25 cellular contexts compared by ENCODE assay signal in the genomic region with DNA sequence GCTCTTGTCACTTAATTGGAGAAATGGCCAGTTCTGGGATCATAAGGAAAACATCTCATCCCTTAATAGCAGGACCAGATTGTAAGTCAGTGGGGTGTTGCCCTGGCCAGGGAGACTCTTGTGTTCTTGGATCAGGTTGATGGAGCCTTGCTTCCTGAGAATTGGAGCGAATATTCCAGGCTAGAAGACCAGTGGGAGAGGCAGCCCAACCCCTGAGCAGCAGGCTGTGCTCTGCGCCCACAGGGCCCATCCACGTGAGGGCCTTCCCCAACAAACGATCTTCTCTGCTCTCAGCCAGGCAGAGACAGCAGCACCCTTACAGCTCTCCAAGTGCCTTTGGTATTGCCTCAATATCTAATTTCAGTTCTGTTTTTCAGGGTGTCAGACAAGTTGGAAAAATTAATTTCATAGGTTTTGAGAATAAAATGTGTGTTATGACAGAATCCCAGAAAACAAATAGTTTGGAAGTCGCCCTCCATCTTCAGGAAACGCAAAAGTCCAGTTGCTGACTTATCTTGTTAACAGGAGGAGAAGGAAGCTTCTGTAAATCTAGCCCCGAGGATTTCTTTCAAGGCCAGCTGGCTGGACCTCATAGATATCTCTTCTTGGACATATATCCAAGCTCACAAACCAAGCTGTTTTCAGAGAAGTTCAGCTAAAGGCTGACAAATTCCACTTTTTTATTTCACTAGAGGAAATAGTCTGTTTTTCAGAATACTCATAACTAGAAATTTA.
DNase-seq lines count a peak whose midpoint lies in the region; ATAC-seq and TF ChIP-seq lines count a peak whose summit lies in the region.
"Had no signal": no experiment of that assay in that cellular context is flagged by ENCODE, and none has a peak within 500 bp of the region (broad histone marks: within the 10 kb centered on the region; RNA-seq: fewer than 3 reads in every experiment).

No MANE protein-coding gene starts in this region.

- H3K4me3 Mint-ChIP-seq in activated CD8-positive, alpha-beta T cell treated with anti-CD3 and anti-CD28 coated beads, Interleukin-2, amount 10 ng/mL, durations not matched to agents 7 days and 5 days, result no peak overlapping the region
- H3K4me3 Mint-ChIP-seq in activated CD8-positive, alpha-beta T cell treated with anti-CD3 and anti-CD28 coated beads for 36 hours, result no peak overlapping the region
- no peak overlapping the region for H3K4me3 Mint-ChIP-seq in type B pancreatic cell
- H3K4me3 Mint-ChIP-seq: activated CD4-positive, alpha-beta T cell treated with anti-CD3 and anti-CD28 coated beads, Interleukin-2, amount 10 ng/mL, durations not matched to agents 24 days and 14 days; activated naive CD4-positive, alpha-beta T cell treated with anti-CD3 and anti-CD28 coated beads for 36 hours; GM23338 had no signal

- H3K9me3 ChIP-seq in prostate gland, result no peaks in the 10 kb centered on the region
- H3K9me3 ChIP-seq: BE2C, neutrophil, Peyer's patch had no signal

- peak; percentile 5 for DNase-seq in activated CD8-positive, alpha-beta T cell treated with anti-CD3 and anti-CD28 coated beads, Interleukin-2, amount 10 ng/mL, durations not matched to agents 7 days and 5 days
- no peak for DNase-seq in activated CD8-positive, alpha-beta T cell treated with anti-CD3 and anti-CD28 coated beads for 36 hours
- DNase-seq in left ventricle myocardium superior (peak; percentile 63), prostate gland (ENCODE audit: low spot score) (no peak), type B pancreatic cell (ENCODE audit: extremely low spot score, unreplicated experiment) (no peak)
- no peak for DNase-seq in activated CD8-positive, alpha-beta memory T cell treated with anti-CD3 and anti-CD28 coated beads, Interleukin-2, amount 50 U/mL, for 4 hours
- DNase-seq: 8988T; activated CD4-positive, alpha-beta T cell treated with anti-CD3 and anti-CD28 coated beads, Interleukin-2, amount 10 ng/mL, durations not matched to agents 24 days and 14 days; activated naive CD4-positive, alpha-beta T cell treated with anti-CD3 and anti-CD28 coated beads for 36 hours; activated T-cell treated with anti-CD3 and anti-CD28 coated beads for 4 hours; BE2C; Calu3; dorsolateral prefrontal cortex; hippocampal formation; NCI-H1105; NCI-H774; Peyer's patch; substantia nigra had no signal

- WGBS in prostate gland, result 63% methylated on average over 7 of the region's 7 CpGs

- H3K36me3 ChIP-seq in prostate gland, result no peaks in the 10 kb centered on the region
- H3K36me3 ChIP-seq: BE2C, neutrophil, Peyer's patch had no signal

- H3K4me3 ChIP-seq in prostate gland, result no peak overlapping the region
- H3K4me3 ChIP-seq: dorsolateral prefrontal cortex, GM12878, GM23338, K562, Peyer's patch had no signal

- H3K36me3 Mint-ChIP-seq in activated CD8-positive, alpha-beta T cell treated with anti-CD3 and anti-CD28 coated beads, Interleukin-2, amount 10 ng/mL, durations not matched to agents 7 days and 5 days (ENCODE audit: low read depth), result no peaks in the 10 kb centered on the region
- no peaks in the 10 kb centered on the region for H3K36me3 Mint-ChIP-seq in activated CD8-positive, alpha-beta T cell treated with anti-CD3 and anti-CD28 coated beads for 36 hours (ENCODE audit: low read depth)
- no peaks in the 10 kb centered on the region for H3K36me3 Mint-ChIP-seq in type B pancreatic cell

- no peaks in the 10 kb centered on the region for H3K27me3 ChIP-seq in prostate gland (replicated peaks; ENCODE audit: insufficient read depth)
- H3K27me3 ChIP-seq: BE2C, Peyer's patch had no signal

- intact Hi-C loops in activated CD8-positive, alpha-beta T cell treated with anti-CD3 and anti-CD28 coated beads for 36 hours (cut with micrococcal nuclease), result no loop called here
- intact Hi-C loops in left ventricle myocardium superior (cut with micrococcal nuclease), result no loop called here
- intact Hi-C loops in prostate gland (cut with DNase I), result loop anchor here (10.0 kb wide), 1 partner anchor 104 kb away; no protein-coding TSS in a partner anchor

- H3K4me1 Mint-ChIP-seq in activated CD8-positive, alpha-beta T cell treated with anti-CD3 and anti-CD28 coated beads, Interleukin-2, amount 10 ng/mL, durations not matched to agents 7 days and 5 days (ENCODE audit: low read depth), result no peaks in the 10 kb centered on the region
- H3K4me1 Mint-ChIP-seq in activated CD8-positive, alpha-beta T cell treated with anti-CD3 and anti-CD28 coated beads for 36 hours (ENCODE audit: low read depth), result no peaks in the 10 kb centered on the region
- H3K4me1 Mint-ChIP-seq in type B pancreatic cell (ENCODE audit: unreplicated experiment), result peaks cover 21% of the 10 kb centered on the region
- H3K4me1 Mint-ChIP-seq: activated CD4-positive, alpha-beta T cell treated with anti-CD3 and anti-CD28 coated beads, Interleukin-2, amount 10 ng/mL, durations not matched to agents 24 days and 14 days; GM23338 had no signal

- H3K27ac ChIP-seq in prostate gland, result peak overlapping the region; percentile 28 to 39
- H3K27ac ChIP-seq: dorsolateral prefrontal cortex, neutrophil had no signal

- H3K27ac Mint-ChIP-seq in activated CD8-positive, alpha-beta T cell treated with anti-CD3 and anti-CD28 coated beads, Interleukin-2, amount 10 ng/mL, durations not matched to agents 7 days and 5 days, result no peak overlapping the region
- no peak overlapping the region for H3K27ac Mint-ChIP-seq in activated CD8-positive, alpha-beta T cell treated with anti-CD3 and anti-CD28 coated beads for 36 hours
- no peak overlapping the region for H3K27ac Mint-ChIP-seq in type B pancreatic cell
- H3K27ac Mint-ChIP-seq: activated CD4-positive, alpha-beta T cell treated with anti-CD3 and anti-CD28 coated beads, Interleukin-2, amount 10 ng/mL, durations not matched to agents 24 days and 14 days; activated naive CD4-positive, alpha-beta T cell treated with anti-CD3 and anti-CD28 coated beads for 36 hours; GM23338 had no signal

- H3K9me3 Mint-ChIP-seq in activated CD8-positive, alpha-beta T cell treated with anti-CD3 and anti-CD28 coated beads, Interleukin-2, amount 10 ng/mL, durations not matched to agents 7 days and 5 days (ENCODE audit: insufficient read depth), result no peaks in the 10 kb centered on the region
- no peaks in the 10 kb centered on the region for H3K9me3 Mint-ChIP-seq in activated CD8-positive, alpha-beta T cell treated with anti-CD3 and anti-CD28 coated beads for 36 hours
- H3K9me3 Mint-ChIP-seq in type B pancreatic cell, result no peaks in the 10 kb centered on the region
- H3K9me3 Mint-ChIP-seq: activated CD4-positive, alpha-beta T cell treated with anti-CD3 and anti-CD28 coated beads, Interleukin-2, amount 10 ng/mL, durations not matched to agents 24 days and 14 days; activated naive CD4-positive, alpha-beta T cell treated with anti-CD3 and anti-CD28 coated beads for 36 hours had no signal

- CTCF ChIA-PET in activated CD8-positive, alpha-beta T cell treated with anti-CD3 and anti-CD28 coated beads, Interleukin-2, amount 10 ng/mL, durations not matched to agents 7 days and 5 days (lab: Charles Lee), result interaction anchor here (1.3 kb wide), 1 partner anchor 69 kb away, joined by 3 read pairs; no protein-coding TSS in a partner anchor
- CTCF ChIA-PET in activated CD8-positive, alpha-beta T cell treated with anti-CD3 and anti-CD28 coated beads for 36 hours (lab: Charles Lee), result no interaction called here

- ATAC-seq in activated CD8-positive, alpha-beta T cell treated with anti-CD3 and anti-CD28 coated beads, Interleukin-2, amount 10 ng/mL, durations not matched to agents 7 days and 5 days, result no peak
- ATAC-seq in activated CD8-positive, alpha-beta T cell treated with anti-CD3 and anti-CD28 coated beads for 36 hours, result no peak
- ATAC-seq in left ventricle myocardium superior (peak; percentile 83), GM18505 (IDR thresholded peaks at IDR 0.05; ENCODE audit: unreplicated experiment) (no peak), SK-N-SH treated with all-trans-retinoic acid at 6 μM for 48 hours (no peak)
- ATAC-seq: esophagus mucosa, GM12878, K562 had no signal

- TF ChIP-seq POLR2A in prostate gland (IDR thresholded peaks at IDR 0.05) (no peak), GM18505 (IDR thresholded peaks at IDR 0.05; ENCODE audit: borderline replicate concordance, extremely low read depth, insufficient read depth, insufficient read length) (no peak)

- POLR2A ChIA-PET in activated CD8-positive, alpha-beta T cell treated with anti-CD3 and anti-CD28 coated beads, Interleukin-2, amount 10 ng/mL, durations not matched to agents 7 days and 5 days (lab: Charles Lee), result no interaction called here
- POLR2A ChIA-PET in activated CD8-positive, alpha-beta T cell treated with anti-CD3 and anti-CD28 coated beads for 36 hours (lab: Charles Lee), result no interaction called here

- H3K27me3 Mint-ChIP-seq in activated CD8-positive, alpha-beta T cell treated with anti-CD3 and anti-CD28 coated beads, Interleukin-2, amount 10 ng/mL, durations not matched to agents 7 days and 5 days (ENCODE audit: low read depth), result peaks cover 5% of the 10 kb centered on the region
- peaks cover 15% of the 10 kb centered on the region for H3K27me3 Mint-ChIP-seq in activated CD8-positive, alpha-beta T cell treated with anti-CD3 and anti-CD28 coated beads for 36 hours
- peaks cover 2% of the 10 kb centered on the region for H3K27me3 Mint-ChIP-seq in type B pancreatic cell

- TF ChIP-seq CTCF in activated CD8-positive, alpha-beta T cell treated with anti-CD3 and anti-CD28 coated beads for 36 hours (IDR thresholded peaks at IDR 0.05), result no peak
- TF ChIP-seq CTCF in prostate gland (IDR thresholded peaks at IDR 0.05) (no peak), type B pancreatic cell (conservative IDR thresholded peaks at IDR 0.05) (no peak)

- no peaks in the 10 kb centered on the region for H3K4me1 ChIP-seq in prostate gland (replicated peaks)
- H3K4me1 ChIP-seq: BE2C, Peyer's patch had no signal

TF ChIP-seq in SK-N-SH treated with all-trans-retinoic acid at 6 μM for 48 hours, 23 proteins besides CTCF, POLR2A, EP300 and RAD21 (continues in another document):
- TF ChIP-seq RARB (CRISPR knock-in tag; IDR thresholded peaks at IDR 0.05), result no peak
- no peak for TF ChIP-seq ZNF70 (CRISPR knock-in tag; IDR thresholded peaks at IDR 0.05)
- TF ChIP-seq ZNF8 (CRISPR knock-in tag; IDR thresholded peaks at IDR 0.05), result no peak
- TF ChIP-seq CSDC2 (CRISPR knock-in tag; IDR thresholded peaks at IDR 0.05), result no peak
- TF ChIP-seq ZNF565 (CRISPR knock-in tag; conservative IDR thresholded peaks at IDR 0.05; ENCODE audit: low read depth), result no peak
- no peak for TF ChIP-seq ISL1 (CRISPR knock-in tag; IDR thresholded peaks at IDR 0.05)
- TF ChIP-seq OSR1 (CRISPR knock-in tag; IDR thresholded peaks at IDR 0.05), result no peak
- no peak for TF ChIP-seq SNAI2 (CRISPR knock-in tag; IDR thresholded peaks at IDR 0.05)

Comparison
In these comparisons a context has a peak if more than half of its experiments do, and no peak if none do; other contexts are left out.
1. DNase-seq: peak in activated CD8-positive, alpha-beta T cell treated with anti-CD3 and anti-CD28 coated beads, Interleukin-2, amount 10 ng/mL, durations not matched to agents 7 days and 5 days (single experiment) and left ventricle myocardium superior (single experiment); none in activated CD8-positive, alpha-beta T cell treated with anti-CD3 and anti-CD28 coated beads for 36 hours (single experiment), prostate gland (single experiment), activated CD8-positive, alpha-beta memory T cell treated with anti-CD3 and anti-CD28 coated beads, Interleukin-2, amount 50 U/mL, for 4 hours (single experiment) and type B pancreatic cell (single experiment).